Comparison of ENCODE assay signal across 7 cellular contexts in the genomic region with DNA sequence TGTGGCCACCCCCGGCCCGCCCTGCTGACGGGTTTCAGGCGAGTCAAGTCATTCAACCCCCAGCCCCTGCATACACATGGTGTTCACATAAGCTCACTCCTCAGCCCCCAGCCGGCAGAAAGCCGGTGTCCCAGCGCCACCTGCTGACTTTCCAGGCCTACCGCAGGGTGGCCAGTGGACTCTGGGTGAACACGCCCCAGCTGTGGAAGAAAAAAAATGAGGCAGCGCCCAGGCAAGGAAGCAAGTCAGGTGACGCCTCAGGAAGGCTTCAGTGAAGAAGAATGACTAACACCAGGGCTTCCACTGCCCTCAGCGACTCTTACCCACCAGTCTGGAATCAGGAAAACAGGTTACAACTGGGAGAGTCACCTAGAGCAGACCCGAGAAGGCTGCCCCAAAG. TPM values are rescaled to one million over a fixed set of nuclear protein-coding genes. Genes with fewer than 3 reads are reported as not detected.
DNase-seq lines count a peak whose midpoint lies in the region; ATAC-seq and TF ChIP-seq lines count a peak whose summit lies in the region.

No MANE protein-coding gene starts in this region.

- H3K27me3 ChIP-seq in KMS-11 (ENCODE audit: insufficient read depth, low read depth), result no peaks in the 10 kb centered on the region
- H3K27me3 ChIP-seq in lung (ENCODE audit: control insufficient read depth, insufficient read depth), result no peaks in the 10 kb centered on the region

- peak; percentile 71 for ATAC-seq in lung (ENCODE audit: insufficient read depth, low FRiP score)

- no peak overlapping the region for H3K4me3 Mint-ChIP-seq in T-helper 2 cell treated with Interferon-gamma antibody and Interleukin-4, amounts not matched to agents 5 μg/mL and 100 μg/mL, for 36 hours
- no peak overlapping the region for H3K4me3 Mint-ChIP-seq in dendritic cell treated with granulocyte-macrophage colony-stimulating factor and Interleukin-4, amounts not matched to agents 40 ng/mL and 50 ng/mL, for 4 days

- no peaks in the 10 kb centered on the region for H3K27me3 Mint-ChIP-seq in T-helper 2 cell treated with Interferon-gamma antibody and Interleukin-4, amounts not matched to agents 5 μg/mL and 100 μg/mL, for 36 hours (ENCODE audit: low read depth)
- H3K27me3 Mint-ChIP-seq in dendritic cell treated with granulocyte-macrophage colony-stimulating factor and Interleukin-4, amounts not matched to agents 40 ng/mL and 50 ng/mL, for 4 days, result no peaks in the 10 kb centered on the region

- no peak overlapping the region for H3K4me2 ChIP-seq in KMS-11

- H3K36me3 ChIP-seq in KMS-11 (ENCODE audit: insufficient read depth), result no peaks in the 10 kb centered on the region
- peaks cover 3 to 14% of the 10 kb centered on the region in 2 donors for H3K36me3 ChIP-seq in lung (ENCODE audit: control insufficient read depth in 2 of 2, insufficient read depth in 2 of 2, low read length in 2 of 2)

- no peaks in the 10 kb centered on the region for H3K79me2 ChIP-seq in KMS-11 (ENCODE audit: insufficient read depth, low read depth)

- no peak overlapping the region for H3K9ac ChIP-seq in KMS-11

- no peaks in the 10 kb centered on the region for H3K4me1 ChIP-seq in KMS-11 (ENCODE audit: low read depth, poor library complexity, severe bottlenecking)
- H3K4me1 ChIP-seq in lung (ENCODE audit: control insufficient read depth in 2 of 2, insufficient read depth in 2 of 2, low read length in 2 of 2), result no peaks in the 10 kb centered on the region

- H3K4me3 ChIP-seq in KMS-11 (IDR thresholded peaks at IDR 0.05; ENCODE audit: insufficient read depth, low read depth, low read length) (no peak overlapping the region), lung (no peak overlapping the region)

- peak; percentile 49 for TF ChIP-seq CTCF in KMS-11 (conservative IDR thresholded peaks at IDR 0.05; ENCODE audit: low read depth, low read length)
- no peak for TF ChIP-seq CTCF in lung (IDR thresholded peaks at IDR 0.05; ENCODE audit: control extremely low read depth, extremely low read depth)

- 31 to 40% methylated on average over 11 to 13 of the region's 13 CpGs for WGBS in lung, 2 donors

- H2AFZ ChIP-seq in KMS-11 (ENCODE audit: low read depth), result no peak overlapping the region

- no peaks in the 10 kb centered on the region for H4K20me1 ChIP-seq in KMS-11 (ENCODE audit: insufficient read depth)

- peaks cover 19% of the 10 kb centered on the region for H3K36me3 Mint-ChIP-seq in T-helper 2 cell treated with Interferon-gamma antibody and Interleukin-4, amounts not matched to agents 5 μg/mL and 100 μg/mL, for 36 hours (ENCODE audit: low read depth)
- H3K36me3 Mint-ChIP-seq in dendritic cell treated with granulocyte-macrophage colony-stimulating factor and Interleukin-4, amounts not matched to agents 40 ng/mL and 50 ng/mL, for 4 days (ENCODE audit: low read depth), result peaks cover 96% of the 10 kb centered on the region

- DNase-seq in ELR (ENCODE audit: low read depth) (peak; percentile 91), lung (ENCODE audit: low spot score) (peak; percentile 72), superior temporal gyrus (ENCODE audit: extremely low spot score) (peak; percentile 78), GM19240 (ENCODE audit: insufficient read length, low spot score) (no peak)
- DNase-seq in T-helper 2 cell treated with Interferon-gamma antibody and Interleukin-4, amounts not matched to agents 5 μg/mL and 100 μg/mL, for 36 hours (ENCODE audit: low spot score), result peak; percentile 8

- H3K9me3 Mint-ChIP-seq in T-helper 2 cell treated with Interferon-gamma antibody and Interleukin-4, amounts not matched to agents 5 μg/mL and 100 μg/mL, for 36 hours, result no peaks in the 10 kb centered on the region
- no peaks in the 10 kb centered on the region for H3K9me3 Mint-ChIP-seq in dendritic cell treated with granulocyte-macrophage colony-stimulating factor and Interleukin-4, amounts not matched to agents 40 ng/mL and 50 ng/mL, for 4 days

- no peak overlapping the region for H3K27ac Mint-ChIP-seq in T-helper 2 cell treated with Interferon-gamma antibody and Interleukin-4, amounts not matched to agents 5 μg/mL and 100 μg/mL, for 36 hours
- peak overlapping the region; percentile 51 for H3K27ac Mint-ChIP-seq in dendritic cell treated with granulocyte-macrophage colony-stimulating factor and Interleukin-4, amounts not matched to agents 40 ng/mL and 50 ng/mL, for 4 days

- H3K27ac ChIP-seq in KMS-11 (no peak overlapping the region), lung (ENCODE audit: low read depth in 1 of 2, low read length in 1 of 2) (peak overlapping the region in 1 of 2 donors; percentile 22)

- intact Hi-C loops in dendritic cell treated with granulocyte-macrophage colony-stimulating factor and Interleukin-4, amounts not matched to agents 40 ng/mL and 50 ng/mL, for 4 days (cut with micrococcal nuclease), result no loop called here

- no peaks in the 10 kb centered on the region for H3K4me1 Mint-ChIP-seq in T-helper 2 cell treated with Interferon-gamma antibody and Interleukin-4, amounts not matched to agents 5 μg/mL and 100 μg/mL, for 36 hours (ENCODE audit: low read depth)
- H3K4me1 Mint-ChIP-seq in dendritic cell treated with granulocyte-macrophage colony-stimulating factor and Interleukin-4, amounts not matched to agents 40 ng/mL and 50 ng/mL, for 4 days (ENCODE audit: low read depth), result peaks cover 53% of the 10 kb centered on the region

- H3K9me3 ChIP-seq in lung (ENCODE audit: control insufficient read depth in 2 of 2, insufficient read depth in 1 of 2, low read length in 1 of 2), result no peaks in the 10 kb centered on the region

RNA-seq across cellular contexts. Expression of gene BCAP31, which starts 15.8 kb away (rescaled TPM):
- 100 to 1,000 TPM in 1 of 2 donors, 10 to 100 TPM in 1; 76.8 to 233 TPM for total RNA-seq in lung
- polyA plus RNA-seq in lung, result 100 to 1,000 TPM; 180 to 283 TPM

RNA-seq across cellular contexts. Expression of gene ABCD1, which starts 16.2 kb away (rescaled TPM):
- 10 to 100 TPM in 1 of 2 donors, 1 to 10 TPM in 1; 5.7 to 19.7 TPM for total RNA-seq in lung
- 10 to 100 TPM in 1 of 2 donors, 1 to 10 TPM in 1; 7.9 to 12.7 TPM for polyA plus RNA-seq in lung

RNA-seq across cellular contexts. Expression of gene SLC6A8, which starts 20.7 kb away (rescaled TPM):
- total RNA-seq in lung, result 10 to 100 TPM in 1 of 2 donors, 1 to 10 TPM in 1; 9.6 to 21.5 TPM
- polyA plus RNA-seq in lung, result 10 to 100 TPM in 1 of 2 donors, 1 to 10 TPM in 1; 5.3 to 10.2 TPM

RNA-seq across cellular contexts. Expression of gene PNCK, which starts 34.8 kb away (rescaled TPM):
- under 1 TPM; 0.67 to 0.77 TPM for total RNA-seq in lung
- polyA plus RNA-seq in lung, result under 1 TPM; 0.44 to 0.67 TPM

RNA-seq across cellular contexts. Expression of gene PLXNB3, which starts 55.6 kb away (rescaled TPM):
- total RNA-seq in lung, result 1 to 10 TPM; 1.0 to 2.6 TPM
- polyA plus RNA-seq in lung, result 1 to 10 TPM; 1.2 to 1.7 TPM
